18 cellular contexts compared by ENCODE assay signal in genomic region chr12:80504389-80505153, GRCh38.
DNase-seq lines count a peak whose midpoint lies in the region; ATAC-seq lines count a peak whose summit lies in the region.
"Had no signal": no experiment of that assay in that cellular context is flagged by ENCODE, and none has a peak within 500 bp of the region (broad histone marks: within the 10 kb centered on the region; RNA-seq: fewer than 3 reads in every experiment).

No MANE protein-coding gene starts in this region.

- H3K27me3 Mint-ChIP-seq in stimulated activated naive B cell treated with anti-CD40 and anti-IgM and Interleukin-4, amounts not matched to agents 10 μg/mL and 1 μg/mL and 100 μg/mL, for 72 hours: no peaks in the 10 kb centered on the region
- H3K27me3 Mint-ChIP-seq: activated naive CD8-positive, alpha-beta T cell; type B pancreatic cell had no signal

- H3K9me3 ChIP-seq in MG63: peaks cover 7% of the 10 kb centered on the region
- H3K9me3 ChIP-seq: esophagus muscularis mucosa, neutrophil had no signal

- H3K27me3 ChIP-seq in MG63: no peaks in the 10 kb centered on the region
- H3K27me3 ChIP-seq: esophagus muscularis mucosa, neutrophil had no signal

- peaks cover 2 to 4% of the 10 kb centered on the region in 2 donors for H3K9me3 Mint-ChIP-seq in stimulated activated naive B cell treated with anti-CD40 and anti-IgM and Interleukin-4, amounts not matched to agents 10 μg/mL and 1 μg/mL and 100 μg/mL, for 72 hours
- H3K9me3 Mint-ChIP-seq: WTC11 had no signal

- peak; percentile 2 for DNase-seq in SIG-M5 treated with dmso at 0.1 percent for 504 hours (lab: John Stamatoyannopoulos, UW; ENCODE audit: unreplicated experiment)
- no peak for DNase-seq in SIG-M5 (lab: John Stamatoyannopoulos, UW)
- peak; percentile 22 for DNase-seq in NCI-H226
- DNase-seq in stimulated activated naive B cell treated with anti-CD40 and anti-IgM and Interleukin-4, amounts not matched to agents 10 μg/mL and 1 μg/mL and 100 μg/mL, for 72 hours: no peak
- DNase-seq in ecto neural progenitor cell (ENCODE audit: low spot score): no peak
- no peak for DNase-seq in MG63
- DNase-seq: 8988T, COR-L47, NCI-H1436 treated with DMSO at 0.1 percent for 48 hours, NCI-H82 had no signal

- H3K36me3 Mint-ChIP-seq in stimulated activated naive B cell treated with anti-CD40 and anti-IgM and Interleukin-4, amounts not matched to agents 10 μg/mL and 1 μg/mL and 100 μg/mL, for 72 hours: no peaks in the 10 kb centered on the region
- H3K36me3 Mint-ChIP-seq: activated naive CD8-positive, alpha-beta T cell; type B pancreatic cell; WTC11 had no signal

- peaks cover 69% of the 10 kb centered on the region for H3K36me3 ChIP-seq in MG63
- H3K36me3 ChIP-seq: esophagus muscularis mucosa, neutrophil had no signal

- no peaks in the 10 kb centered on the region for H3K4me1 Mint-ChIP-seq in stimulated activated naive B cell treated with anti-CD40 and anti-IgM and Interleukin-4, amounts not matched to agents 10 μg/mL and 1 μg/mL and 100 μg/mL, for 72 hours
- H3K4me1 Mint-ChIP-seq: WTC11 had no signal

- H3K27ac Mint-ChIP-seq in stimulated activated naive B cell treated with anti-CD40 and anti-IgM and Interleukin-4, amounts not matched to agents 10 μg/mL and 1 μg/mL and 100 μg/mL, for 72 hours: no peak overlapping the region
- H3K27ac Mint-ChIP-seq: activated naive CD8-positive, alpha-beta T cell; type B pancreatic cell; WTC11 had no signal

- ATAC-seq in HG02885 (IDR thresholded peaks at IDR 0.05; ENCODE audit: poor library complexity, unreplicated experiment) (peak; percentile 78), HG02678 (IDR thresholded peaks at IDR 0.05; ENCODE audit: unreplicated experiment) (no peak)
- peak; percentile 27 to 44 for ATAC-seq in stimulated activated naive B cell treated with anti-CD40 and anti-IgM and Interleukin-4, amounts not matched to agents 10 μg/mL and 1 μg/mL and 100 μg/mL, for 72 hours (replicated peaks)
- ATAC-seq: HepG2, WTC11 had no signal

- H3K4me3 ChIP-seq in MG63: no peak overlapping the region
- H3K4me3 ChIP-seq: esophagus muscularis mucosa had no signal

- H3K4me3 Mint-ChIP-seq in stimulated activated naive B cell treated with anti-CD40 and anti-IgM and Interleukin-4, amounts not matched to agents 10 μg/mL and 1 μg/mL and 100 μg/mL, for 72 hours: no peak overlapping the region
- H3K4me3 Mint-ChIP-seq: activated naive CD8-positive, alpha-beta T cell; type B pancreatic cell; WTC11 had no signal

Comparison
In these comparisons a context has a peak if more than half of its experiments do, and no peak if none do; other contexts are left out.
1. DNase-seq: peak in SIG-M5 treated with dmso at 0.1 percent for 504 hours (single experiment) and NCI-H226 (single experiment); none in SIG-M5 (single experiment), stimulated activated naive B cell treated with anti-CD40 and anti-IgM and Interleukin-4, amounts not matched to agents 10 μg/mL and 1 μg/mL and 100 μg/mL, for 72 hours (single experiment), ecto neural progenitor cell (single experiment) and MG63 (single experiment).